8 cellular contexts compared by ENCODE assay signal in genomic region chr6:5471044-5471443, GRCh38.
A peak's percentile ranks its signal among the peaks of the same experiment; 100 is the strongest.
DNase-seq lines count a peak whose midpoint lies in the region; ATAC-seq and TF ChIP-seq lines count a peak whose summit lies in the region.

No MANE protein-coding gene starts in this region.

- no peaks in the 10 kb centered on the region for H3K9me3 ChIP-seq in right lobe of liver

- H3K4me1 ChIP-seq in right lobe of liver = no peaks in the 10 kb centered on the region

- ATAC-seq in HG03175 (IDR thresholded peaks at IDR 0.05; ENCODE audit: unreplicated experiment) = peak; percentile 66
- ATAC-seq in right lobe of liver = peak; percentile 71 to 78 (median 74)

- H3K4me3 ChIP-seq in right lobe of liver = no peak overlapping the region

- TF ChIP-seq POLR2A in right lobe of liver (IDR thresholded peaks at IDR 0.05) = no peak

- H3K27ac ChIP-seq in right lobe of liver = no peak overlapping the region

- H3K27me3 ChIP-seq in right lobe of liver = no peaks in the 10 kb centered on the region

- H3K36me3 ChIP-seq in right lobe of liver = no peaks in the 10 kb centered on the region

- intact Hi-C loops in right lobe of liver (cut with DNase I) = no loop called here

- DNase-seq in NCI-H510A (lab: John Stamatoyannopoulos, UW) (peak; percentile 28), dermis blood vessel endothelial cell (peak; percentile 81), right lobe of liver (peak in 1 of 3 donors; percentile 42), mesenteric fat pad (ENCODE audit: low spot score) (no peak)
- peak; percentile 61 for DNase-seq in activated CD4-positive, alpha-beta T cell treated with anti-CD3 and anti-CD28 coated beads, Interleukin-2, amount 50 U/mL, for 1 hour
- peak; percentile 8 for DNase-seq in stimulated activated CD8-positive, alpha-beta memory T cell treated with anti-CD3 and anti-CD28 coated beads, Interleukin-12 subunit alpha, Interleukin-12 subunit beta, amount 100 ng/mL, for 4 hours (ENCODE audit: low read depth)

- WGBS in right lobe of liver (ENCODE audit: insufficient coverage, low coverage, low lambda C conversion rate, missing lambda C conversion rate) = 27% methylated on average over 8 of the region's 8 CpGs

- peak; percentile 80 for TF ChIP-seq CTCF in GM12874 (IDR thresholded peaks at IDR 0.05; ENCODE audit: insufficient read depth, low read depth, low read length)
- peak; percentile 50 to 75 (median 68) for TF ChIP-seq CTCF in right lobe of liver (IDR thresholded peaks at IDR 0.05)
